12 cellular contexts compared by ENCODE assay signal in the genomic region with DNA sequence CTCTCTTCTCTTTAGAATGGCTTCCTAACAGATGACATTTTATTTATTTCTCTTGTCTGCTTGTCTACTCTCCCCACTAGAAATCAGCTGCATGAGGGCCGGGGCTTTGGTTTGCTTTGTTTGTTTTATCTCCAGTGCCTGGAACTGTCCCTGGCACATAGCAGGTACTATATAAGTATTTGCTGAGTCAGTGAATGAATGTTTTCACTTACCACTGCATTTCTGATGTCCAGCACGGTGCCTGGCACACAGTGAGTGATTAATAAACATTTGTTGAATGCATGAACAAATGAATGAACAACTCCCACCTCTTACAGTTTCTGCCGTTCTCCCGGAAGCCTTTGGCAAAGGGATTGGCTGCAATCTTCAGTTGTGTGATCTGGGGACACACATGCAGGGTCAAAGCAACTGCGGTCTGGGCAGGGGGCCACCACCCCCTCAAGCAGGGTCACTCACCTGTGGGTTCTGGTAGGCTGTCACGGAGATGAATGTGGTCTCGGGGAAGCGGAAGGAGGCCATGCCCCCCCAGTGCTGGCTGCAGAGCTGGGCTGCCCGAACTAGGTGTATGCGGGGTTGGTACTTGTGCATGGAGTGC. TPM values are rescaled to one million over a fixed set of nuclear protein-coding genes. Genes with fewer than 3 reads are reported as not detected.
A peak's percentile ranks its signal among the peaks of the same experiment; 100 is the strongest.
DNase-seq lines count a peak whose midpoint lies in the region; ATAC-seq and TF ChIP-seq lines count a peak whose summit lies in the region.
"Had no signal": no experiment of that assay in that cellular context is flagged by ENCODE, and none has a peak within 500 bp of the region (broad histone marks: within the 10 kb centered on the region; RNA-seq: fewer than 3 reads in every experiment).

No MANE protein-coding gene starts in this region.

- peaks cover 48 to 56% of the 10 kb centered on the region in 2 experiments for H3K4me1 ChIP-seq in neutrophil (ENCODE audit: control insufficient read depth in 1 of 2, insufficient read depth in 1 of 2, low read depth in 1 of 2, low read length in 1 of 2)

- peak overlapping the region; percentile 90 for H3K27ac ChIP-seq in neutrophil
- H3K27ac ChIP-seq: parathyroid adenoma had no signal

- peak overlapping the region; percentile 48 for H3K27ac Mint-ChIP-seq in activated naive CD8-positive, alpha-beta T cell treated with anti-CD3 and anti-CD28 coated beads, Interleukin-2, amount 10 ng/mL, durations not matched to agents 7 days and 5 days
- no peak overlapping the region for H3K27ac Mint-ChIP-seq in activated naive CD8-positive, alpha-beta T cell treated with anti-CD3 and anti-CD28 coated beads, Interleukin-2, amount 50 U/mL, for 24 hours
- peak overlapping the region; percentile 42 for H3K27ac Mint-ChIP-seq in activated T-helper 17 cell treated with anti-CD3 and anti-CD28 coated beads, Interleukin-2, amount 50 U/mL, for 72 hours
- H3K27ac Mint-ChIP-seq: activated B cell treated with CpG ODN at 0.5 μM for 24 hours had no signal

- H3K4me3 ChIP-seq in neutrophil (ENCODE audit: low read depth in 1 of 2, low read length in 1 of 2) = no peak overlapping the region

- H3K36me3 ChIP-seq in neutrophil = peaks cover 41% of the 10 kb centered on the region

- H3K4me3 Mint-ChIP-seq in activated naive CD8-positive, alpha-beta T cell treated with anti-CD3 and anti-CD28 coated beads, Interleukin-2, amount 10 ng/mL, durations not matched to agents 7 days and 5 days = no peak overlapping the region
- no peak overlapping the region for H3K4me3 Mint-ChIP-seq in activated naive CD8-positive, alpha-beta T cell treated with anti-CD3 and anti-CD28 coated beads, Interleukin-2, amount 50 U/mL, for 24 hours
- no peak overlapping the region for H3K4me3 Mint-ChIP-seq in activated T-helper 17 cell treated with anti-CD3 and anti-CD28 coated beads, Interleukin-2, amount 50 U/mL, for 72 hours
- H3K4me3 Mint-ChIP-seq: activated B cell treated with CpG ODN at 0.5 μM for 24 hours had no signal

- no peak for DNase-seq in activated naive CD8-positive, alpha-beta T cell treated with anti-CD3 and anti-CD28 coated beads, Interleukin-2, amount 10 ng/mL, durations not matched to agents 7 days and 5 days
- DNase-seq in activated naive CD8-positive, alpha-beta T cell treated with anti-CD3 and anti-CD28 coated beads, Interleukin-2, amount 50 U/mL, for 24 hours = no peak
- DNase-seq in cerebellum (ENCODE audit: low spot score) = no peak
- DNase-seq: activated B cell treated with CpG ODN at 0.5 μM for 24 hours; activated CD8-positive, alpha-beta memory T cell treated with anti-CD3 and anti-CD28 coated beads, Interleukin-2, amount 50 U/mL, for 4 hours; MM.1S; NCI-H2029; NCI-H510A treated with DMSO at 0.1 percent for 48 hours had no signal

- no peaks in the 10 kb centered on the region for H3K27me3 ChIP-seq in neutrophil

- no peak for TF ChIP-seq CTCF in neutrophil (IDR thresholded peaks at IDR 0.05)

- H3K36me3 Mint-ChIP-seq in activated naive CD8-positive, alpha-beta T cell treated with anti-CD3 and anti-CD28 coated beads, Interleukin-2, amount 10 ng/mL, durations not matched to agents 7 days and 5 days = peaks cover 16% of the 10 kb centered on the region
- peaks cover 14% of the 10 kb centered on the region for H3K36me3 Mint-ChIP-seq in activated naive CD8-positive, alpha-beta T cell treated with anti-CD3 and anti-CD28 coated beads, Interleukin-2, amount 50 U/mL, for 24 hours (ENCODE audit: low read depth)
- peaks cover 23% of the 10 kb centered on the region for H3K36me3 Mint-ChIP-seq in activated T-helper 17 cell treated with anti-CD3 and anti-CD28 coated beads, Interleukin-2, amount 50 U/mL, for 72 hours (ENCODE audit: low read depth)

- H3K27me3 Mint-ChIP-seq in activated naive CD8-positive, alpha-beta T cell treated with anti-CD3 and anti-CD28 coated beads, Interleukin-2, amount 10 ng/mL, durations not matched to agents 7 days and 5 days = no peaks in the 10 kb centered on the region
- H3K27me3 Mint-ChIP-seq in activated naive CD8-positive, alpha-beta T cell treated with anti-CD3 and anti-CD28 coated beads, Interleukin-2, amount 50 U/mL, for 24 hours = no peaks in the 10 kb centered on the region
- H3K27me3 Mint-ChIP-seq in activated T-helper 17 cell treated with anti-CD3 and anti-CD28 coated beads, Interleukin-2, amount 50 U/mL, for 72 hours = no peaks in the 10 kb centered on the region
- H3K27me3 Mint-ChIP-seq: activated B cell treated with CpG ODN at 0.5 μM for 24 hours had no signal

- ATAC-seq in activated naive CD8-positive, alpha-beta T cell treated with anti-CD3 and anti-CD28 coated beads, Interleukin-2, amount 10 ng/mL, durations not matched to agents 7 days and 5 days (ENCODE audit: low read depth) = no peak
- no peak for ATAC-seq in activated naive CD8-positive, alpha-beta T cell treated with anti-CD3 and anti-CD28 coated beads, Interleukin-2, amount 50 U/mL, for 24 hours
- ATAC-seq in activated T-helper 17 cell treated with anti-CD3 and anti-CD28 coated beads, Interleukin-2, amount 50 U/mL, for 72 hours (replicated peaks) = no peak
- no peak for ATAC-seq in GM19452 (IDR thresholded peaks at IDR 0.05; ENCODE audit: unreplicated experiment)

- POLR2A ChIA-PET in activated naive CD8-positive, alpha-beta T cell treated with anti-CD3 and anti-CD28 coated beads, Interleukin-2, amount 10 ng/mL, durations not matched to agents 7 days and 5 days (lab: Charles Lee) = interaction anchor here (1.0 to 10.8 kb wide), 3 partner anchors 12 to 32 kb away, joined by 3 to 102 read pairs (median 8); a partner anchor contains a TSS

- no peaks in the 10 kb centered on the region for H3K9me3 ChIP-seq in neutrophil

- no peaks in the 10 kb centered on the region for H3K9me3 Mint-ChIP-seq in activated naive CD8-positive, alpha-beta T cell treated with anti-CD3 and anti-CD28 coated beads, Interleukin-2, amount 10 ng/mL, durations not matched to agents 7 days and 5 days
- no peaks in the 10 kb centered on the region for H3K9me3 Mint-ChIP-seq in activated naive CD8-positive, alpha-beta T cell treated with anti-CD3 and anti-CD28 coated beads, Interleukin-2, amount 50 U/mL, for 24 hours
- H3K9me3 Mint-ChIP-seq in activated T-helper 17 cell treated with anti-CD3 and anti-CD28 coated beads, Interleukin-2, amount 50 U/mL, for 72 hours = no peaks in the 10 kb centered on the region
- H3K9me3 Mint-ChIP-seq: activated B cell treated with CpG ODN at 0.5 μM for 24 hours had no signal

- peaks cover 32% of the 10 kb centered on the region for H3K4me1 Mint-ChIP-seq in activated naive CD8-positive, alpha-beta T cell treated with anti-CD3 and anti-CD28 coated beads, Interleukin-2, amount 10 ng/mL, durations not matched to agents 7 days and 5 days
- H3K4me1 Mint-ChIP-seq in activated naive CD8-positive, alpha-beta T cell treated with anti-CD3 and anti-CD28 coated beads, Interleukin-2, amount 50 U/mL, for 24 hours = peaks cover 32% of the 10 kb centered on the region
- peaks cover 6% of the 10 kb centered on the region for H3K4me1 Mint-ChIP-seq in activated T-helper 17 cell treated with anti-CD3 and anti-CD28 coated beads, Interleukin-2, amount 50 U/mL, for 72 hours

RNA-seq across cellular contexts. Expression of a gene that starts 3.4 kb away (rescaled TPM):
- 1 to 10 TPM; 2.4 to 3.0 TPM for total RNA-seq in activated naive CD8-positive, alpha-beta T cell treated with anti-CD3 and anti-CD28 coated beads, Interleukin-2, amount 10 ng/mL, durations not matched to agents 7 days and 5 days
- 1 to 10 TPM; 1.1 to 3.7 TPM for total RNA-seq in activated T-helper 17 cell treated with anti-CD3 and anti-CD28 coated beads, Interleukin-2, amount 50 U/mL, for 72 hours
- total RNA-seq in cerebellum = 0.45 TPM

RNA-seq across cellular contexts. Expression of a gene that starts 7.7 kb away (rescaled TPM):
- total RNA-seq in activated naive CD8-positive, alpha-beta T cell treated with anti-CD3 and anti-CD28 coated beads, Interleukin-2, amount 10 ng/mL, durations not matched to agents 7 days and 5 days = 100 to 1,000 TPM; 135 to 139 TPM
- 100 to 1,000 TPM in 1 of 2 donors, 10 to 100 TPM in 1; 34.7 to 107 TPM for total RNA-seq in activated T-helper 17 cell treated with anti-CD3 and anti-CD28 coated beads, Interleukin-2, amount 50 U/mL, for 72 hours
- 19.3 TPM for total RNA-seq in cerebellum

RNA-seq across cellular contexts. Expression of a gene that starts 12.5 kb away (rescaled TPM):
- 100 to 1,000 TPM; 123 to 133 TPM for total RNA-seq in activated naive CD8-positive, alpha-beta T cell treated with anti-CD3 and anti-CD28 coated beads, Interleukin-2, amount 10 ng/mL, durations not matched to agents 7 days and 5 days
- total RNA-seq in activated T-helper 17 cell treated with anti-CD3 and anti-CD28 coated beads, Interleukin-2, amount 50 U/mL, for 72 hours = 100 to 1,000 TPM; 111 to 147 TPM
- total RNA-seq in cerebellum = 56.4 TPM

RNA-seq across cellular contexts. Expression of a gene that starts 22.8 kb away (rescaled TPM):
- total RNA-seq in activated naive CD8-positive, alpha-beta T cell treated with anti-CD3 and anti-CD28 coated beads, Interleukin-2, amount 10 ng/mL, durations not matched to agents 7 days and 5 days = 1,000 to 10,000 TPM; 1,486 to 1,632 TPM
- total RNA-seq in activated T-helper 17 cell treated with anti-CD3 and anti-CD28 coated beads, Interleukin-2, amount 50 U/mL, for 72 hours = 1,000 to 10,000 TPM; 2,200 to 3,862 TPM
- 61.7 TPM for total RNA-seq in cerebellum

RNA-seq across cellular contexts. Expression of a gene that starts 25.0 kb away (rescaled TPM):
- total RNA-seq in activated naive CD8-positive, alpha-beta T cell treated with anti-CD3 and anti-CD28 coated beads, Interleukin-2, amount 10 ng/mL, durations not matched to agents 7 days and 5 days = 10 to 100 TPM; 14.3 to 18.6 TPM
- 10 to 100 TPM; 13.4 to 37.8 TPM for total RNA-seq in activated T-helper 17 cell treated with anti-CD3 and anti-CD28 coated beads, Interleukin-2, amount 50 U/mL, for 72 hours
- 1.1 TPM for total RNA-seq in cerebellum
